In the genomic region with DNA sequence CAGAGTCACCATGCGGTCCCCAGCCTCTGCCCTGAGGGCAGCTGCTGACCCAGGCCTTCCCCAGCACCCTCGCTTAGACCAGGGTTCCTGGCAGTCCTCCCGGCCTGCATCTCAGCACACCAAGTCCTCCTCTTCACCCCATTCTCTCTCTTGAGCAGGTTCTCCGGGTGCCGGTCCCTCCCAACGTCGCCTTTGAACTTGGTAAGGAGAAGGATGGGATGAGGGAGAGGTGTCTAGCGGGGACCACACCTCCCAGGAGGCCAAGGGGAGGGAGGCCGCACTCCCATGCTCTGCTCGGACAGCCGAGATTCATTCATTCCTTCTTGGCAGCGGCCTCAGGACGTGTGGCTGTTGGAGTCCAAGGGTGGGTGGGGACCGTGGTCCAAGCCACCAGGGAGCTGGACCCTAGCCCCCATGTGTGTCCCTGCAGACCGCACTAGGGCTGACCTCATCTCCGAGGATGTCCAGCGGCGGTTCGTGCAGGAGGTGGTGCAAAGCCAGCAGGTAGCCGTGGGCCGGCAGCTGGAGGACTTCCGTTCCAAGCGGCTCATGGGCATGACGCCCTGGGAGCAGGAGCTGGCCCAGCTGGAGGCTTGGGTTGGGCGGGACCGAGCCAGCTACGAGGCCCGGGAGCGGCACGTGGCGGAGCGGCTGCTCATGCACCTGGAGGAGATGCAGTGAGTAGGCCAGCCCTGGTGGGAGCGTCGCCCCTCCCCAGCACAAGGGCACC, we compare ENCODE assay signal across 32 cellular contexts. TPM values are rescaled to one million over a fixed set of nuclear protein-coding genes. Genes with fewer than 3 reads are reported as not detected.
DNase-seq lines count a peak whose midpoint lies in the region; ATAC-seq and TF ChIP-seq lines count a peak whose summit lies in the region.
"Had no signal": no experiment of that assay in that cellular context is flagged by ENCODE, and none has a peak within 500 bp of the region (broad histone marks: within the 10 kb centered on the region; RNA-seq: fewer than 3 reads in every experiment).

No MANE protein-coding gene starts in this region.

- no peak overlapping the region for H3K4me3 Mint-ChIP-seq in activated CD4-positive, alpha-beta T cell treated with anti-CD3 and anti-CD28 coated beads, Interleukin-2, amount 10 ng/mL, durations not matched to agents 24 days and 14 days
- H3K4me3 Mint-ChIP-seq in CD4-positive, alpha-beta T cell = no peak overlapping the region
- H3K4me3 Mint-ChIP-seq in activated naive CD8-positive, alpha-beta T cell treated with anti-CD3 and anti-CD28 coated beads for 36 hours = no peak overlapping the region
- peak overlapping the region in 3 of 5 donors; percentile 36 to 73 (median 61) for H3K4me3 Mint-ChIP-seq in immature natural killer cell
- H3K4me3 Mint-ChIP-seq: activated CD4-positive, alpha-beta memory T cell treated with anti-CD3 and anti-CD28 coated beads for 36 hours; neural crest cell had no signal

- intact Hi-C loops in activated CD4-positive, alpha-beta T cell treated with anti-CD3 and anti-CD28 coated beads, Interleukin-2, amount 10 ng/mL, durations not matched to agents 24 days and 14 days (cut with micrococcal nuclease) = no loop called here
- intact Hi-C loops in CD4-positive, alpha-beta T cell (cut with DNase I, micrococcal nuclease) = no loop called here

- H3K4me1 Mint-ChIP-seq in activated CD4-positive, alpha-beta T cell treated with anti-CD3 and anti-CD28 coated beads, Interleukin-2, amount 10 ng/mL, durations not matched to agents 24 days and 14 days = peaks cover 37% of the 10 kb centered on the region
- peaks cover 60% of the 10 kb centered on the region for H3K4me1 Mint-ChIP-seq in CD4-positive, alpha-beta T cell (ENCODE audit: low read depth)
- peaks cover 51% of the 10 kb centered on the region for H3K4me1 Mint-ChIP-seq in activated naive CD8-positive, alpha-beta T cell treated with anti-CD3 and anti-CD28 coated beads for 36 hours
- peaks cover 70 to 76% of the 10 kb centered on the region in 2 donors for H3K4me1 Mint-ChIP-seq in immature natural killer cell

- CTCF ChIA-PET in CD4-positive, alpha-beta T cell (lab: Charles Lee) = interaction anchor here (0.5 to 8.8 kb wide), 2 partner anchors 8 to 19 kb away, joined by 3 to 119 read pairs; a partner anchor contains a TSS

- ATAC-seq in CD4-positive, alpha-beta T cell (ENCODE audit: poor library complexity) = no peak
- no peak for ATAC-seq in HG02938 (IDR thresholded peaks at IDR 0.05; ENCODE audit: unreplicated experiment)
- ATAC-seq in HG02588 (IDR thresholded peaks at IDR 0.05; ENCODE audit: unreplicated experiment) = no peak
- ATAC-seq: lower lobe of right lung, Panc1 had no signal

- peak overlapping the region; percentile 52 for H3K27ac ChIP-seq in CD4-positive, alpha-beta T cell (ENCODE audit: low read depth, low read length)
- H3K27ac ChIP-seq: colonic mucosa, heart right ventricle, lower lobe of right lung, right atrium auricular region, WERI-Rb-1 had no signal

- TF ChIP-seq CTCF in CD4-positive, alpha-beta T cell (IDR thresholded peaks at IDR 0.05) = no peak

- H3K36me3 Mint-ChIP-seq in activated CD4-positive, alpha-beta T cell treated with anti-CD3 and anti-CD28 coated beads, Interleukin-2, amount 10 ng/mL, durations not matched to agents 24 days and 14 days (ENCODE audit: low read depth) = peaks cover 61% of the 10 kb centered on the region
- H3K36me3 Mint-ChIP-seq in CD4-positive, alpha-beta T cell (ENCODE audit: low read depth) = peaks cover 83% of the 10 kb centered on the region
- peaks cover 45% of the 10 kb centered on the region for H3K36me3 Mint-ChIP-seq in activated naive CD8-positive, alpha-beta T cell treated with anti-CD3 and anti-CD28 coated beads for 36 hours
- peaks cover 16 to 42% (median 27%) of the 10 kb centered on the region in 3 donors for H3K36me3 Mint-ChIP-seq in immature natural killer cell

- no peaks in the 10 kb centered on the region for H3K27me3 ChIP-seq in CD4-positive, alpha-beta T cell (ENCODE audit: control insufficient read depth, insufficient read depth, low read length)
- H3K27me3 ChIP-seq: colonic mucosa, heart right ventricle, right atrium auricular region had no signal

- no peak for DNase-seq in activated CD4-positive, alpha-beta T cell treated with anti-CD3 and anti-CD28 coated beads, Interleukin-2, amount 10 ng/mL, durations not matched to agents 24 days and 14 days
- DNase-seq in activated CD4-positive, alpha-beta T cell treated with anti-CD3 and anti-CD28 coated beads for 48 hours = no peak
- DNase-seq in CD4-positive, alpha-beta T cell = no peak
- no peak for DNase-seq in activated naive CD8-positive, alpha-beta T cell treated with anti-CD3 and anti-CD28 coated beads for 36 hours
- DNase-seq in immature natural killer cell = no peak
- no peak for DNase-seq in activated CD4-positive, CD25-positive, alpha-beta regulatory T cell treated with anti-CD3 and anti-CD28 coated beads, Interleukin-2, amount 50 U/mL, for 72 hours
- DNase-seq: activated CD4-positive, alpha-beta memory T cell treated with anti-CD3 and anti-CD28 coated beads for 36 hours; activated effector memory CD4-positive, alpha-beta T cell treated with anti-CD3 and anti-CD28 coated beads, Interleukin-2, amount 50 U/mL, for 16 hours; colonic mucosa; DMS79 treated with DMSO at 0.1 percent for 48 hours; effector CD8-positive, alpha-beta T cell; heart right ventricle; lower lobe of right lung; NCI-H1092 treated with DMSO at 0.1 percent for 48 hours; NCI-H187 treated with DMSO at 0.1 percent for 48 hours; NCI-H2171 treated with DMSO at 0.1 percent for 48 hours; NCI-H69; SHP77 treated with DMSO at 0.1 percent for 48 hours; stimulated activated CD4-positive, alpha-beta T cell treated with anti-CD3 and anti-CD28 coated beads, Interleukin-2, amount 100 ng/mL, for 24 hours; T-helper 9 cell; trophoblast cell; WERI-Rb-1 had no signal

- no peaks in the 10 kb centered on the region for H3K9me3 ChIP-seq in CD4-positive, alpha-beta T cell (ENCODE audit: control insufficient read depth, low read length)
- H3K9me3 ChIP-seq: colonic mucosa, heart right ventricle, lower lobe of right lung, right atrium auricular region had no signal

- POLR2A ChIA-PET in CD4-positive, alpha-beta T cell (lab: Charles Lee) = interaction anchor here (0.9 to 12.4 kb wide), 7 partner anchors 11 to 67 kb away, joined by 3 to 465 read pairs (median 5); a partner anchor contains a TSS

- H3K9me3 Mint-ChIP-seq in activated CD4-positive, alpha-beta T cell treated with anti-CD3 and anti-CD28 coated beads, Interleukin-2, amount 10 ng/mL, durations not matched to agents 24 days and 14 days = no peaks in the 10 kb centered on the region
- H3K9me3 Mint-ChIP-seq in CD4-positive, alpha-beta T cell = no peaks in the 10 kb centered on the region
- no peaks in the 10 kb centered on the region for H3K9me3 Mint-ChIP-seq in activated naive CD8-positive, alpha-beta T cell treated with anti-CD3 and anti-CD28 coated beads for 36 hours
- H3K9me3 Mint-ChIP-seq in immature natural killer cell = no peaks in the 10 kb centered on the region
- H3K9me3 Mint-ChIP-seq: activated CD4-positive, alpha-beta memory T cell treated with anti-CD3 and anti-CD28 coated beads for 36 hours; neural crest cell had no signal

- H3K27ac Mint-ChIP-seq in activated CD4-positive, alpha-beta T cell treated with anti-CD3 and anti-CD28 coated beads, Interleukin-2, amount 10 ng/mL, durations not matched to agents 24 days and 14 days = peak overlapping the region; percentile 37
- H3K27ac Mint-ChIP-seq in CD4-positive, alpha-beta T cell = peak overlapping the region; percentile 98
- peak overlapping the region; percentile 78 for H3K27ac Mint-ChIP-seq in activated naive CD8-positive, alpha-beta T cell treated with anti-CD3 and anti-CD28 coated beads for 36 hours
- peak overlapping the region; percentile 83 to 99 (median 92) for H3K27ac Mint-ChIP-seq in immature natural killer cell

- no peaks in the 10 kb centered on the region for H3K27me3 Mint-ChIP-seq in activated CD4-positive, alpha-beta T cell treated with anti-CD3 and anti-CD28 coated beads, Interleukin-2, amount 10 ng/mL, durations not matched to agents 24 days and 14 days
- no peaks in the 10 kb centered on the region for H3K27me3 Mint-ChIP-seq in CD4-positive, alpha-beta T cell
- no peaks in the 10 kb centered on the region for H3K27me3 Mint-ChIP-seq in activated naive CD8-positive, alpha-beta T cell treated with anti-CD3 and anti-CD28 coated beads for 36 hours
- peaks cover 16 to 35% (median 24%) of the 10 kb centered on the region in 3 donors for H3K27me3 Mint-ChIP-seq in immature natural killer cell (ENCODE audit: low read depth in 3 of 3)
- H3K27me3 Mint-ChIP-seq: activated CD4-positive, alpha-beta memory T cell treated with anti-CD3 and anti-CD28 coated beads for 36 hours had no signal

RNA-seq across cellular contexts. Expression of a gene that starts 9.4 kb away (rescaled TPM):
- total RNA-seq in activated CD4-positive, alpha-beta T cell treated with anti-CD3 and anti-CD28 coated beads, Interleukin-2, amount 10 ng/mL, durations not matched to agents 24 days and 14 days = 365 and 378 TPM in 2 replicates
- 1,000 to 10,000 TPM; 1,019 to 1,047 TPM for total RNA-seq in CD4-positive, alpha-beta T cell
- 100 to 1,000 TPM; 285 to 295 TPM for total RNA-seq in activated naive CD8-positive, alpha-beta T cell treated with anti-CD3 and anti-CD28 coated beads for 36 hours
- polyA plus RNA-seq in immature natural killer cell = 100 to 1,000 TPM; 129 to 394 (median 156) TPM

RNA-seq across cellular contexts. Expression of a gene that starts 15.3 kb away (rescaled TPM):
- 2.6 and 2.7 TPM in 2 replicates for total RNA-seq in activated CD4-positive, alpha-beta T cell treated with anti-CD3 and anti-CD28 coated beads, Interleukin-2, amount 10 ng/mL, durations not matched to agents 24 days and 14 days
- total RNA-seq in CD4-positive, alpha-beta T cell = 1 to 10 TPM; 3.7 to 3.8 TPM
- 10 to 100 TPM; 28.8 to 32.2 TPM for total RNA-seq in activated naive CD8-positive, alpha-beta T cell treated with anti-CD3 and anti-CD28 coated beads for 36 hours
- polyA plus RNA-seq in immature natural killer cell = 1 to 10 TPM; 4.1 to 8.3 (median 5.1) TPM
- total RNA-seq: A172, bronchial epithelial cell, fibroblast of villous mesenchyme had no signal

RNA-seq across cellular contexts. Expression of a gene that starts 32.3 kb away (rescaled TPM):
- total RNA-seq in activated CD4-positive, alpha-beta T cell treated with anti-CD3 and anti-CD28 coated beads, Interleukin-2, amount 10 ng/mL, durations not matched to agents 24 days and 14 days = 2,909 and 2,931 TPM in 2 replicates
- 1,000 to 10,000 TPM; 3,668 to 3,697 TPM for total RNA-seq in CD4-positive, alpha-beta T cell
- 1,000 to 10,000 TPM; 3,012 to 3,178 TPM for total RNA-seq in activated naive CD8-positive, alpha-beta T cell treated with anti-CD3 and anti-CD28 coated beads for 36 hours
- polyA plus RNA-seq in immature natural killer cell = 1,000 to 10,000 TPM; 2,260 to 5,043 (median 3,564) TPM

RNA-seq across cellular contexts. Expression of a gene that starts 35.9 kb away (rescaled TPM):
- total RNA-seq in activated CD4-positive, alpha-beta T cell treated with anti-CD3 and anti-CD28 coated beads, Interleukin-2, amount 10 ng/mL, durations not matched to agents 24 days and 14 days = 3.1 and 4.2 TPM in 2 replicates
- total RNA-seq in CD4-positive, alpha-beta T cell = 1 to 10 TPM; 7.7 to 8.9 TPM
- 1 to 10 TPM; 1.1 to 1.2 TPM for total RNA-seq in activated naive CD8-positive, alpha-beta T cell treated with anti-CD3 and anti-CD28 coated beads for 36 hours
- under 1 TPM in 1 of 3 donors, not detected in 2; 0.11 TPM for polyA plus RNA-seq in immature natural killer cell
- total RNA-seq: fibroblast of villous mesenchyme, right atrium auricular region had no signal

RNA-seq across cellular contexts. Expression of a gene that starts 47.5 kb away (rescaled TPM):
- not detected in 2 replicates for total RNA-seq in activated CD4-positive, alpha-beta T cell treated with anti-CD3 and anti-CD28 coated beads, Interleukin-2, amount 10 ng/mL, durations not matched to agents 24 days and 14 days
- not detected for total RNA-seq in CD4-positive, alpha-beta T cell
- not detected for total RNA-seq in activated naive CD8-positive, alpha-beta T cell treated with anti-CD3 and anti-CD28 coated beads for 36 hours
- polyA plus RNA-seq in immature natural killer cell = not detected
- total RNA-seq: A172; activated CD4-positive, alpha-beta memory T cell treated with anti-CD3 and anti-CD28 coated beads for 36 hours; bronchial epithelial cell; colonic mucosa; fibroblast of villous mesenchyme; heart right ventricle; lower lobe of right lung; mononuclear cell; neural crest cell; right atrium auricular region; subcutaneous adipose tissue had no signal
- polyA plus RNA-seq: heart right ventricle had no signal

Comparison
In these comparisons a context has a peak if more than half of its experiments do, and no peak if none do; other contexts are left out.
1. H3K27ac Mint-ChIP-seq: peak in every context shown above with its lines; median percentile 98 in CD4-positive, alpha-beta T cell; 92 in immature natural killer cell; 78 in activated naive CD8-positive, alpha-beta T cell treated with anti-CD3 and anti-CD28 coated beads for 36 hours; 37 in activated CD4-positive, alpha-beta T cell treated with anti-CD3 and anti-CD28 coated beads, Interleukin-2, amount 10 ng/mL, durations not matched to agents 24 days and 14 days.
2. H3K4me3 Mint-ChIP-seq: peak in immature natural killer cell (3 of 5); none in activated CD4-positive, alpha-beta T cell treated with anti-CD3 and anti-CD28 coated beads, Interleukin-2, amount 10 ng/mL, durations not matched to agents 24 days and 14 days (single experiment), CD4-positive, alpha-beta T cell (single experiment) and activated naive CD8-positive, alpha-beta T cell treated with anti-CD3 and anti-CD28 coated beads for 36 hours (single experiment).